ENCODE assay signal across 23 cellular contexts in genomic region chr2:235598026-235598425, GRCh38.
"Had no signal": no experiment of that assay in that cellular context is flagged by ENCODE, and none has a peak within 500 bp of the region (broad histone marks: within the 10 kb centered on the region; RNA-seq: fewer than 3 reads in every experiment).

No MANE protein-coding gene starts in this region.

- FAIRE-seq: endometrium, frontal cortex had no signal

- DNase-seq: colonic mucosa; cortex of kidney; effector CD8-positive, alpha-beta T cell; effector memory CD8-positive, alpha-beta T cell; endodermal cell; erythroblast; foreskin keratinocyte; heart left ventricle; hypothalamus; immature natural killer cell; islet precursor cell; left cardiac atrium; left lung; left ventricle myocardium superior; lower lobe of right lung; mesenchymal stem cell; mucosa of descending colon had no signal

- H3K27me3 ChIP-seq: colonic mucosa, foreskin keratinocyte, gastroesophageal sphincter, heart left ventricle, hepatocyte, left lung had no signal

- H3K27ac ChIP-seq: colonic mucosa, epithelial cell of prostate, foreskin keratinocyte, gastroesophageal sphincter, hepatocyte, left lung, lower lobe of right lung had no signal

- H3K9me3 ChIP-seq: colonic mucosa, gastroesophageal sphincter, heart left ventricle, left lung, lower lobe of right lung, mucosa of descending colon had no signal

- H2AFZ ChIP-seq: hepatocyte had no signal

- ATAC-seq: effector memory CD8-positive, alpha-beta T cell; esophagus mucosa; foreskin keratinocyte; gastroesophageal sphincter; heart left ventricle; left cardiac atrium; left lung; left ventricle myocardium superior; lower lobe of right lung; mucosa of descending colon had no signal

- H3K36me3 ChIP-seq: colonic mucosa, gastroesophageal sphincter, heart left ventricle, left lung, lower lobe of right lung had no signal

- H3K4me1 ChIP-seq: colonic mucosa, foreskin keratinocyte, left lung had no signal

- H3K4me2 ChIP-seq: hepatocyte had no signal

- H3K4me3 ChIP-seq: colonic mucosa, gastroesophageal sphincter, heart left ventricle, hepatocyte, left lung, lower lobe of right lung, mucosa of descending colon had no signal
